ENCODE assay signal across 16 cellular contexts in the genomic region with DNA sequence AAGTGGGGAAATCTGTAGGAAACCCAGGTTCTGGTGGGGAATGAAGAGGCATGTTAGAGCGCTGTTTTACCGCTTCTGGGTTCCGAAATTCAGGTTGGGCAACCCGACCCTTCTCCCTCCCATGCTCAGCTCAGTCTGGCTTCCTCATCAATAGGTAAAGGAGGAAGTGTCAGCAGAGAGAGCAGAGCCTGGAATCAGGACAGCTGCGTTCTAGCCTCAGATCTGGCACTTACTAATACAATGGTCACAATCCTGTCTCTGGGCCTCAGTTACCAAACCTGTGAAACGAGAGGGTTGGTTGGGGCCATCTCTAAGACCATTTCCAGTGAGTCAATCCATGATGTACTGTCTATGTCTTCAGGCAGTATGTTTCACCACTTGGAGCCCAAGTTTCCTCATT. TPM values are rescaled to one million over a fixed set of nuclear protein-coding genes. Genes with fewer than 3 reads are reported as not detected.
DNase-seq lines count a peak whose midpoint lies in the region; ATAC-seq, FAIRE-seq and TF ChIP-seq lines count a peak whose summit lies in the region.
"Had no signal": no experiment of that assay in that cellular context is flagged by ENCODE, and none has a peak within 500 bp of the region (broad histone marks: within the 10 kb centered on the region; RNA-seq: fewer than 3 reads in every experiment).

No MANE protein-coding gene starts in this region.

- TF ChIP-seq POLR2A in HepG2 (IDR thresholded peaks at IDR 0.05; ENCODE audit: insufficient read depth in 1 of 2, low read depth in 2 of 2, low read length in 2 of 2) (no peak), upper lobe of left lung (IDR thresholded peaks at IDR 0.05) (no peak), prostate gland (IDR thresholded peaks at IDR 0.05) (no peak)

- POLR2A ChIA-PET in HepG2 (lab: Yijun Ruan, JAX), result interaction anchor here (2.4 kb wide), 1 partner anchor 16 kb away, joined by 10 read pairs; the partner anchor contains the start of gene TNIP1
- POLR2A ChIA-PET in T-cell (lab: Charles Lee), result no interaction called here

- no peaks in the 10 kb centered on the region for H4K20me1 ChIP-seq in HepG2 (ENCODE audit: insufficient read depth, low read length)

- H3K4me3 Mint-ChIP-seq in T-cell (no peak overlapping the region), endodermal cell (no peak overlapping the region)

- H3K4me1 Mint-ChIP-seq in T-cell (peaks cover 69 to 84% (median 83%) of the 10 kb centered on the region in 3 donors), endodermal cell (peaks cover 31% of the 10 kb centered on the region)

- no peaks in the 10 kb centered on the region for H3K79me2 ChIP-seq in HepG2 (ENCODE audit: insufficient read depth, low read length)
- H3K79me2 ChIP-seq: hepatocyte had no signal

- CTCF ChIA-PET in HepG2 (lab: Yijun Ruan, JAX; ENCODE audit: low intra/inter-chr PET ratio, low total read pairs), result no interaction called here
- CTCF ChIA-PET in T-cell (lab: Charles Lee), result interaction anchor here (1.0 to 1.1 kb wide), 2 partner anchors 19 kb away, joined by 3 to 4 read pairs; no protein-coding TSS in a partner anchor

- peak overlapping the region; percentile 84 to 91 for H3K27ac Mint-ChIP-seq in T-cell
- H3K27ac Mint-ChIP-seq in endodermal cell, result no peak overlapping the region

- in situ Hi-C loops in HepG2 (cut with HindIII; ENCODE audit: extremely low pct_ligation_motif_present, low pct_unique_long_range_greater_than_20kb), result no loop called here

- H2AFZ ChIP-seq in HepG2 (ENCODE audit: low read length), result no peak overlapping the region
- H2AFZ ChIP-seq: hepatocyte, PC-9 had no signal

- no peaks in the 10 kb centered on the region for H3K9me3 ChIP-seq in liver (ENCODE audit: control insufficient read depth in 4 of 4, low read length in 3 of 4)
- no peaks in the 10 kb centered on the region for H3K9me3 ChIP-seq in HepG2 (ENCODE audit: low read length)
- no peaks in the 10 kb centered on the region for H3K9me3 ChIP-seq in upper lobe of left lung
- H3K9me3 ChIP-seq in prostate gland, result no peaks in the 10 kb centered on the region
- H3K9me3 ChIP-seq in endodermal cell (ENCODE audit: control insufficient read depth, low read length), result no peaks in the 10 kb centered on the region
- H3K9me3 ChIP-seq: left lung had no signal

- H3K4me2 ChIP-seq in HepG2 (ENCODE audit: low read depth, low read length), result no peak overlapping the region
- H3K4me2 ChIP-seq: hepatocyte, PC-9 had no signal

- H3K27me3 Mint-ChIP-seq in T-cell (no peaks in the 10 kb centered on the region), endodermal cell (ENCODE audit: insufficient read depth) (no peaks in the 10 kb centered on the region)

- H3K36me3 Mint-ChIP-seq in T-cell (peaks cover 17% of the 10 kb centered on the region), endodermal cell (ENCODE audit: low read depth) (peaks cover 21% of the 10 kb centered on the region)

- H3K36me3 ChIP-seq in liver (ENCODE audit: control insufficient read depth in 4 of 4, insufficient read depth in 3 of 4, low read depth in 1 of 4, low read length in 3 of 4) (no peaks in the 10 kb centered on the region), HepG2 (replicated peaks in 1 of 2; ENCODE audit: control insufficient read depth in 1 of 2, insufficient read depth in 2 of 2, low read length in 2 of 2) (peaks cover 0 to 4% of the 10 kb centered on the region in 2 experiments; a peak in 3 of 5 replicates), upper lobe of left lung (peaks cover 0 to 14% (median 3%) of the 10 kb centered on the region in 4 donors), prostate gland (no peaks in the 10 kb centered on the region), endodermal cell (ENCODE audit: control insufficient read depth, insufficient read depth, low read length) (peaks cover 31% of the 10 kb centered on the region)

- ATAC-seq in HepG2, result no peak
- ATAC-seq in T-cell (replicated peaks in 1 of 4), result no peak
- ATAC-seq in left lobe of liver, result peak; percentile 0
- no peak for ATAC-seq in upper lobe of left lung (ENCODE audit: low FRiP score in 2 of 2)
- ATAC-seq: left lung had no signal

- H3K4me1 ChIP-seq in liver (ENCODE audit: control insufficient read depth in 4 of 4, insufficient read depth in 4 of 4, low read length in 3 of 4) (peaks cover 37 to 93% (median 71%) of the 10 kb centered on the region in 4 donors), HepG2 (ENCODE audit: insufficient read depth, low read length) (peaks cover 49% of the 10 kb centered on the region), upper lobe of left lung (peaks cover 70 to 86% (median 77%) of the 10 kb centered on the region in 4 donors), prostate gland (replicated peaks) (no peaks in the 10 kb centered on the region), endodermal cell (ENCODE audit: control insufficient read depth, insufficient read depth, low read length) (peaks cover 8% of the 10 kb centered on the region)

- no peak overlapping the region for H3K9ac ChIP-seq in liver (ENCODE audit: low read depth in 1 of 2, low read length in 2 of 2)
- no peak overlapping the region for H3K9ac ChIP-seq in HepG2 (ENCODE audit: insufficient read depth, low read depth, low read length)
- H3K9ac ChIP-seq in endodermal cell (ENCODE audit: extremely low read depth, low read length, poor library complexity, severe bottlenecking), result no peak overlapping the region

- 58% methylated on average over 6 of the region's 6 CpGs for WGBS in liver
- 89% methylated on average over 6 of the region's 6 CpGs for WGBS in HepG2 (ENCODE audit: low lambda C conversion rate)
- 73 to 83% methylated on average over 5 to 6 of the region's 6 CpGs for WGBS in upper lobe of left lung, 2 donors
- 81% methylated on average over 6 of the region's 6 CpGs for WGBS in prostate gland
- WGBS in endodermal cell (ENCODE audit: insufficient coverage in 1 of 2, insufficient read length in 1 of 2), 2 experiments, result 82 to 94% methylated on average over 2 to 6 of the region's 6 CpGs

- TF ChIP-seq EP300 in HepG2 (IDR thresholded peaks at IDR 0.05; ENCODE audit: low read depth in 2 of 2, low read length in 2 of 2) (no peak), HepG2 (CRISPR knock-in tag; IDR thresholded peaks at IDR 0.05; ENCODE audit: borderline replicate concordance) (no peak), upper lobe of left lung (IDR thresholded peaks at IDR 0.05) (no peak)

- no peak for TF ChIP-seq RAD21 in liver (IDR thresholded peaks at IDR 0.05)
- TF ChIP-seq RAD21 in HepG2 (CRISPR knock-in tag; IDR thresholded peaks at IDR 0.05), result no peak

- H3K4me3 ChIP-seq in liver (ENCODE audit: low read depth in 1 of 3, low read length in 3 of 3) (no peak overlapping the region), HepG2 (replicated peaks in 1 of 3; ENCODE audit: insufficient read depth in 1 of 3, low read depth in 2 of 3, low read length in 3 of 3) (no peak overlapping the region), upper lobe of left lung (no peak overlapping the region), prostate gland (no peak overlapping the region), endodermal cell (ENCODE audit: low read length) (no peak overlapping the region)
- H3K4me3 ChIP-seq: hepatocyte, left lung, PC-9 had no signal

- TF ChIP-seq CTCF in liver (IDR thresholded peaks at IDR 0.05; ENCODE audit: low read depth, low read length, missing input control), result peak; percentile 2
- TF ChIP-seq CTCF in HepG2 (CRISPR knock-in tag; IDR thresholded peaks at IDR 0.05), result no peak
- TF ChIP-seq CTCF in upper lobe of left lung (IDR thresholded peaks at IDR 0.05), result no peak
- no peak for TF ChIP-seq CTCF in prostate gland (IDR thresholded peaks at IDR 0.05)
- TF ChIP-seq CTCF in endodermal cell (conservative IDR thresholded peaks at IDR 0.05), result no peak

- no TSS peak for BruUV-seq in HepG2 (replicated peaks; lab: Mats Ljungman, UMichigan)

- no peak for FAIRE-seq in HepG2 (lab: Jason Lieb, UNC)

- no peak for DNase-seq in HepG2 (ENCODE audit: low spot score)
- no peak for DNase-seq in T-cell
- no peak for DNase-seq in left lobe of liver (ENCODE audit: low spot score)
- no peak for DNase-seq in upper lobe of left lung
- DNase-seq in prostate gland (ENCODE audit: low spot score), result no peak
- DNase-seq in substantia nigra (lab: John Stamatoyannopoulos, UW), result no peak
- DNase-seq in endodermal cell, result no peak
- DNase-seq: activated effector memory CD4-positive, alpha-beta T cell treated with anti-CD3 and anti-CD28 coated beads, Interleukin-2, amount 50 U/mL, for 16 hours; erythroblast; left lung; NCI-H1105; nucleus accumbens; PC-9; T-helper 2 cell had no signal

- H3K27me3 ChIP-seq in liver (ENCODE audit: control insufficient read depth in 4 of 4, insufficient read depth in 4 of 4, low read length in 3 of 4) (no peaks in the 10 kb centered on the region), HepG2 (ENCODE audit: control insufficient read depth in 1 of 2, insufficient read depth in 2 of 2, low read length in 2 of 2) (no peaks in the 10 kb centered on the region), upper lobe of left lung (no peaks in the 10 kb centered on the region), prostate gland (replicated peaks; ENCODE audit: insufficient read depth) (no peaks in the 10 kb centered on the region), endodermal cell (ENCODE audit: control insufficient read depth, insufficient read depth, low read length, poor library complexity, severe bottlenecking) (no peaks in the 10 kb centered on the region)
- H3K27me3 ChIP-seq: hepatocyte, left lung had no signal

- no peaks in the 10 kb centered on the region for H3K9me3 Mint-ChIP-seq in T-cell
- no peaks in the 10 kb centered on the region for H3K9me3 Mint-ChIP-seq in endodermal cell

- H3K27ac ChIP-seq in liver (ENCODE audit: low read depth in 1 of 2, low read length in 2 of 2) (peak overlapping the region; percentile 68 to 77), HepG2 (ENCODE audit: extremely low read length, insufficient read depth, low read length) (no peak overlapping the region), upper lobe of left lung (peak overlapping the region in 3 of 4 donors; percentile 23 to 86 (median 83)), prostate gland (no peak overlapping the region), substantia nigra (ENCODE audit: low read depth, low read length, poor library complexity, severe bottlenecking) (no peak overlapping the region), endodermal cell (ENCODE audit: low read depth, low read length) (no peak overlapping the region)
- H3K27ac ChIP-seq: PC-9 had no signal

- intact Hi-C loops in HepG2 (cut with micrococcal nuclease; ENCODE audit: unreplicated experiment), result no loop called here
- intact Hi-C loops in prostate gland (cut with DNase I), result no loop called here

RNA-seq across cellular contexts. Expression of gene TNIP1, which starts 16.2 kb away (rescaled TPM):
- total RNA-seq in liver, result 100 to 1,000 TPM in 1 of 2 donors, 10 to 100 TPM in 1; 50.9 to 101 TPM
- polyA plus RNA-seq in liver, result 10 to 100 TPM; 33.2 to 45.1 TPM
- 26.2 and 29.8 TPM in 2 replicates for total RNA-seq in HepG2 (2016; rRNA removed; fragmentation: Illumina TruSeq; extraction: Trizol)
- total RNA-seq in HepG2 (2016; cell fraction: cytosol; rRNA removed; fragmentation: Illumina TruSeq; extraction: Trizol; ENCODE audit: low read depth), result 11.3 and 13.0 TPM in 2 replicates
- 22.8 and 24.5 TPM in 2 replicates for total RNA-seq in HepG2 (2016; cell fraction: insoluble cytoplasmic fraction; rRNA removed; fragmentation: Illumina TruSeq; extraction: Trizol)
- 28.9 and 33.7 TPM in 2 replicates for total RNA-seq in HepG2 (2016; cell fraction: membrane; rRNA removed; fragmentation: Illumina TruSeq; extraction: Trizol)
- total RNA-seq in HepG2 (2016; cell fraction: nucleus; rRNA removed; fragmentation: Illumina TruSeq; extraction: Trizol), result 16.2 and 22.2 TPM in 2 replicates
- 45.9 and 48.7 TPM in 2 replicates for polyA plus RNA-seq in HepG2 (2011; rRNA removed)
- 40.8 and 45.3 TPM in 2 replicates for polyA plus RNA-seq in HepG2 (2011; cell fraction: cytosol; rRNA removed)
- polyA plus RNA-seq in HepG2 (2011; cell fraction: nucleus; rRNA removed), result 57.3 and 59.8 TPM in 2 replicates
- polyA plus RNA-seq in HepG2 (2012), result 52.5 and 57.8 TPM in 2 replicates
- 16.8 and 17.8 TPM in 2 replicates for polyA plus RNA-seq in HepG2 (2016; cell fraction: cytosol; fragmentation: Illumina TruSeq; extraction: Trizol; ENCODE audit: low read depth)
- 26.4 and 35.7 TPM in 2 replicates for polyA plus RNA-seq in HepG2 (2016; cell fraction: insoluble cytoplasmic fraction; fragmentation: Illumina TruSeq; extraction: Trizol; ENCODE audit: low read depth)
- 31.5 and 33.1 TPM in 2 replicates for polyA plus RNA-seq in HepG2 (2016; cell fraction: membrane; fragmentation: Illumina TruSeq; extraction: Trizol; ENCODE audit: low read depth)
- 29.8 and 34.0 TPM in 2 replicates for polyA plus RNA-seq in HepG2 (2016; cell fraction: nucleus; fragmentation: Illumina TruSeq; extraction: Trizol; ENCODE audit: insufficient read depth, low read depth)
- 45.2 and 73.0 TPM in 2 replicates for polyA minus RNA-seq in HepG2 (2011; rRNA and poly(A)+ RNA removed; ENCODE audit: low replicate concordance)
- 45.8 and 51.1 TPM in 2 replicates for polyA minus RNA-seq in HepG2 (2011; cell fraction: cytosol; rRNA and poly(A)+ RNA removed)
- polyA minus RNA-seq in HepG2 (2011; cell fraction: nucleus; rRNA and poly(A)+ RNA removed), result 50.0 and 60.3 TPM in 2 replicates
- total RNA-seq in T-cell, result 100 to 1,000 TPM; 118 to 211 (median 170) TPM
- total RNA-seq in left lobe of liver, result 74.5 TPM
- total RNA-seq in upper lobe of left lung, result 100 to 1,000 TPM; 109 to 166 (median 130) TPM
- 10 to 100 TPM; 61.9 to 81.6 TPM for total RNA-seq in prostate gland
- 10 to 100 TPM; 51.3 to 52.2 TPM for total RNA-seq in endodermal cell
- polyA plus RNA-seq in endodermal cell (2013, experiment 1 of 2), result 33.0 TPM
- 31.1 TPM for polyA plus RNA-seq in endodermal cell (2013, experiment 2 of 2)

Comparison
In these comparisons a context has a peak if more than half of its experiments do, and no peak if none do; other contexts are left out.
1. H3K27ac ChIP-seq: peak in liver (2 of 2) and upper lobe of left lung (3 of 4); none in HepG2 (single experiment), prostate gland (0 of 2), substantia nigra (single experiment) and endodermal cell (single experiment).